17 cellular contexts compared by ENCODE assay signal in the genomic region with DNA sequence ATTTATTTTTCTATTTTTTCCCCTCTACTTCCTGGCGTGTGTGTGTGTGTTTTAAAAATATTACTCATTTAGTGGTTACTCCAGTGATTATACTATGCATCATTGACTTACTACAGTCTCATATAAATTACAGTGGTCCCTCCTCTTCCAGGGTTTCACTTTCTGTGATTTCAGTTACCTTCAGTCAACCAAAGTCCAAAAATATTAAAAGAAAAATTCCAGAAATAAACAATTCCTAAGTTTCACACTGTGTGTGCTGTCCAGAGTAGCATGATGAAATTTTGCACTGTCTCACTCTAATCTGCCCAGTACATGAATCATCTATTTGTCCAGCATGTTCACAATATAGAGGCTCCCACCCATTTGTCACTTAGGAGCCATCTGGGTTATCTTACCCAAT. TPM values are rescaled to one million over a fixed set of nuclear protein-coding genes. Genes with fewer than 3 reads are reported as not detected.
DNase-seq lines count a peak whose midpoint lies in the region; ATAC-seq, FAIRE-seq and TF ChIP-seq lines count a peak whose summit lies in the region.
"Had no signal": no experiment of that assay in that cellular context is flagged by ENCODE, and none has a peak within 500 bp of the region (broad histone marks: within the 10 kb centered on the region; RNA-seq: fewer than 3 reads in every experiment).

No MANE protein-coding gene starts in this region.

- no peak overlapping the region for H3K4me3 Mint-ChIP-seq in T-helper 2 cell treated with Interferon-gamma antibody and Interleukin-4, amounts not matched to agents 5 μg/mL and 100 μg/mL, for 36 hours
- no peak overlapping the region for H3K4me3 Mint-ChIP-seq in stimulated activated memory B cell treated with anti-CD40 and anti-IgM and Interleukin-4, amounts not matched to agents 10 μg/mL and 1 μg/mL and 100 μg/mL, for 72 hours
- H3K4me3 Mint-ChIP-seq: activated T-cell treated with anti-CD3 and anti-CD28 coated beads, Interleukin-2, amount 50 U/mL, for 24 hours; neural progenitor cell had no signal

- POLR2A ChIA-PET in K562 (lab: Yijun Ruan, JAX) = no interaction called here

- no peak for FAIRE-seq in K562 (lab: Jason Lieb, UNC)

- no peak overlapping the region for H2AFZ ChIP-seq in K562 (ENCODE audit: low read depth, low read length)
- H2AFZ ChIP-seq: neural progenitor cell had no signal

- TF ChIP-seq RAD21 in K562 (CRISPR knock-in tag; conservative IDR thresholded peaks at IDR 0.05 in 1 of 2, IDR thresholded peaks at IDR 0.05 in 1 of 2) = no peak

- peak; percentile 52; the same call in 2 of the 3 replicates for ATAC-seq in K562
- ATAC-seq in stimulated activated memory B cell treated with anti-CD40 and anti-IgM and Interleukin-4, amounts not matched to agents 10 μg/mL and 1 μg/mL and 100 μg/mL, for 72 hours = no peak
- ATAC-seq: gastrocnemius medialis had no signal

- H3K9me3 Mint-ChIP-seq in T-helper 2 cell treated with Interferon-gamma antibody and Interleukin-4, amounts not matched to agents 5 μg/mL and 100 μg/mL, for 36 hours = no peaks in the 10 kb centered on the region
- H3K9me3 Mint-ChIP-seq in stimulated activated memory B cell treated with anti-CD40 and anti-IgM and Interleukin-4, amounts not matched to agents 10 μg/mL and 1 μg/mL and 100 μg/mL, for 72 hours = peaks cover 3% of the 10 kb centered on the region
- H3K9me3 Mint-ChIP-seq: neural progenitor cell had no signal

- H3K9me1 ChIP-seq in K562 (ENCODE audit: control insufficient read depth, insufficient read depth, low read length) = no peaks in the 10 kb centered on the region

- H3K79me2 ChIP-seq in K562 (ENCODE audit: control insufficient read depth, insufficient read depth, low read length) = no peaks in the 10 kb centered on the region

- TF ChIP-seq CTCF in AG09319 (IDR thresholded peaks at IDR 0.05; ENCODE audit: low read depth, low read length) (no peak), K562 (IDR thresholded peaks at IDR 0.05 in 2 of 3, conservative IDR thresholded peaks at IDR 0.05 in 1 of 3; ENCODE audit: insufficient read depth in 2 of 3, low read depth in 1 of 3, low read length in 3 of 3) (no peak)

- H3K4me3 ChIP-seq in K562 = no peak overlapping the region
- H3K4me3 ChIP-seq: cardiac muscle cell, gastrocnemius medialis, neural progenitor cell had no signal

- CTCF ChIA-PET in K562 (lab: Yijun Ruan, JAX; ENCODE audit: low intra/inter-chr PET ratio) = no interaction called here

- WGBS in K562 (ENCODE audit: insufficient coverage, low coverage, missing lambda C conversion rate) = 0% methylated on average over 1 of the region's 1 CpG

- no peaks in the 10 kb centered on the region for H3K4me1 ChIP-seq in K562 (replicated peaks in 1 of 2; ENCODE audit: control insufficient read depth in 2 of 2, insufficient read depth in 2 of 2, low read length in 2 of 2)
- H3K4me1 ChIP-seq: neural progenitor cell had no signal

- BruUV-seq in K562 (replicated peaks; lab: Mats Ljungman, UMichigan) = no TSS peak

- H3K9me3 ChIP-seq in K562 (replicated peaks; ENCODE audit: control insufficient read depth, insufficient read depth, low read depth, low read length) = no peaks in the 10 kb centered on the region
- H3K9me3 ChIP-seq: gastrocnemius medialis had no signal

- H3K4me1 Mint-ChIP-seq in T-helper 2 cell treated with Interferon-gamma antibody and Interleukin-4, amounts not matched to agents 5 μg/mL and 100 μg/mL, for 36 hours (ENCODE audit: low read depth) = no peaks in the 10 kb centered on the region
- H3K4me1 Mint-ChIP-seq in stimulated activated memory B cell treated with anti-CD40 and anti-IgM and Interleukin-4, amounts not matched to agents 10 μg/mL and 1 μg/mL and 100 μg/mL, for 72 hours = peaks cover 5% of the 10 kb centered on the region

- TF ChIP-seq POLR2A in K562 (conservative IDR thresholded peaks at IDR 0.05) = no peak

- H3K27ac Mint-ChIP-seq in T-helper 2 cell treated with Interferon-gamma antibody and Interleukin-4, amounts not matched to agents 5 μg/mL and 100 μg/mL, for 36 hours = no peak overlapping the region
- H3K27ac Mint-ChIP-seq in stimulated activated memory B cell treated with anti-CD40 and anti-IgM and Interleukin-4, amounts not matched to agents 10 μg/mL and 1 μg/mL and 100 μg/mL, for 72 hours = no peak overlapping the region
- H3K27ac Mint-ChIP-seq: activated T-cell treated with anti-CD3 and anti-CD28 coated beads, Interleukin-2, amount 50 U/mL, for 24 hours; neural progenitor cell had no signal

- no peaks in the 10 kb centered on the region for H3K36me3 ChIP-seq in K562 (ENCODE audit: control insufficient read depth, insufficient read depth, low read length)
- H3K36me3 ChIP-seq: cardiac muscle cell, gastrocnemius medialis, neural progenitor cell had no signal

- H3K27me3 Mint-ChIP-seq in T-helper 2 cell treated with Interferon-gamma antibody and Interleukin-4, amounts not matched to agents 5 μg/mL and 100 μg/mL, for 36 hours (ENCODE audit: low read depth) = peaks cover 23% of the 10 kb centered on the region
- H3K27me3 Mint-ChIP-seq in stimulated activated memory B cell treated with anti-CD40 and anti-IgM and Interleukin-4, amounts not matched to agents 10 μg/mL and 1 μg/mL and 100 μg/mL, for 72 hours = peaks cover 29% of the 10 kb centered on the region

- H4K20me1 ChIP-seq in K562 (replicated peaks; ENCODE audit: control insufficient read depth, insufficient read depth, low read length) = no peaks in the 10 kb centered on the region

- H3K27me3 ChIP-seq in K562 (ENCODE audit: control insufficient read depth in 2 of 2, insufficient read depth in 2 of 2, low read length in 2 of 2) = no peaks in the 10 kb centered on the region; a peak in 1 of 5 replicates
- H3K27me3 ChIP-seq: cardiac muscle cell, gastrocnemius medialis, neural progenitor cell had no signal

- H3K36me3 Mint-ChIP-seq in T-helper 2 cell treated with Interferon-gamma antibody and Interleukin-4, amounts not matched to agents 5 μg/mL and 100 μg/mL, for 36 hours (ENCODE audit: low read depth) = no peaks in the 10 kb centered on the region
- no peaks in the 10 kb centered on the region for H3K36me3 Mint-ChIP-seq in stimulated activated memory B cell treated with anti-CD40 and anti-IgM and Interleukin-4, amounts not matched to agents 10 μg/mL and 1 μg/mL and 100 μg/mL, for 72 hours
- H3K36me3 Mint-ChIP-seq: neural progenitor cell had no signal

- no peak for TF ChIP-seq EP300 in K562 (IDR thresholded peaks at IDR 0.05; ENCODE audit: low read length)

- in situ Hi-C loops in K562 (cut with MboI) = no loop called here

- H3K4me2 ChIP-seq in K562 (ENCODE audit: insufficient read depth, low read length) = no peak overlapping the region
- H3K4me2 ChIP-seq: neural progenitor cell had no signal

- H3K9ac ChIP-seq in K562 (ENCODE audit: insufficient read depth in 1 of 2, low read depth in 2 of 2, low read length in 2 of 2) = no peak overlapping the region
- H3K9ac ChIP-seq: neural progenitor cell had no signal

- intact Hi-C loops in K562 (cut with micrococcal nuclease) = no loop called here

- no peak overlapping the region for H3K27ac ChIP-seq in K562 (ENCODE audit: extremely low read depth, low read depth, low read length)
- H3K27ac ChIP-seq: C4-2B, cardiac muscle cell, gastrocnemius medialis, neural progenitor cell had no signal

- DNase-seq in AG09319 (ENCODE audit: extremely low read depth, low read depth) = peak; percentile 30
- peak; percentile 57 for DNase-seq in M059J (ENCODE audit: low read depth)
- DNase-seq in K562 (ENCODE audit: extremely low read depth in 1 of 4, low spot score in 3 of 4) = no peak
- DNase-seq in kidney tubule cell (ENCODE audit: low spot score) = peak; percentile 56
- DNase-seq in activated T-cell treated with anti-CD3 and anti-CD28 coated beads, Interleukin-2, amount 50 U/mL, for 1 hour = no peak
- DNase-seq in T-helper 2 cell treated with Interferon-gamma antibody and Interleukin-4, amounts not matched to agents 5 μg/mL and 100 μg/mL, for 36 hours (ENCODE audit: low spot score) = no peak
- no peak for DNase-seq in stimulated activated CD4-positive, alpha-beta T cell treated with anti-CD3 and anti-CD28 coated beads, Interleukin-4, amount 100 ng/mL, for 24 hours
- DNase-seq: activated CD4-positive, CD25-positive, alpha-beta regulatory T cell; activated T-cell treated with anti-CD3 and anti-CD28 coated beads, Interleukin-2, amount 50 U/mL, for 24 hours; gastrocnemius medialis; NCI-H524; SIG-M5; stimulated activated CD8-positive, alpha-beta memory T cell treated with anti-CD3 and anti-CD28 coated beads, Interleukin-4, amount 100 ng/mL, for 48 hours had no signal

TF ChIP-seq in K562, 482 proteins besides CTCF, POLR2A, EP300 and RAD21 (continues in another document):
- TF ChIP-seq ZKSCAN3 (CRISPR knock-in tag; IDR thresholded peaks at IDR 0.05) (no peak), TRIM24 (IDR thresholded peaks at IDR 0.05) (0 out of 4 replicates have a peak, but pooled peaks of 1 of the 2 experiments have one; percentile 16), CREM (IDR thresholded peaks at IDR 0.05; ENCODE audit: low read depth) (no peak), FOSL1 (tag; conservative IDR thresholded peaks at IDR 0.05) (peak; percentile 82)
- TF ChIP-seq, protein P1, sequence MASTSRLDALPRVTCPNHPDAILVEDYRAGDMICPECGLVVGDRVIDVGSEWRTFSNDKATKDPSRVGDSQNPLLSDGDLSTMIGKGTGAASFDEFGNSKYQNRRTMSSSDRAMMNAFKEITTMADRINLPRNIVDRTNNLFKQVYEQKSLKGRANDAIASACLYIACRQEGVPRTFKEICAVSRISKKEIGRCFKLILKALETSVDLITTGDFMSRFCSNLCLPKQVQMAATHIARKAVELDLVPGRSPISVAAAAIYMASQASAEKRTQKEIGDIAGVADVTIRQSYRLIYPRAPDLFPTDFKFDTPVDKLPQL (IDR thresholded peaks at IDR 0.05; ENCODE audit: extremely low read depth, insufficient read length) = no peak

RNA-seq across cellular contexts. Expression of a gene that starts 47.4 kb away (rescaled TPM):
- 2.5 and 4.8 TPM in 2 replicates for total RNA-seq in M059J (2014; rRNA removed; shearing (Covaris generic))
- 0.65 and 3.1 TPM in 2 replicates for total RNA-seq in K562 (2011; cell fraction: chromatin; rRNA removed; ENCODE audit: low replicate concordance)
- total RNA-seq in K562 (2011; cell fraction: nucleolus; rRNA removed) = 0.50 and 0.66 TPM in 2 replicates
- total RNA-seq in K562 (2011; cell fraction: nucleoplasm; rRNA removed) = 1.3 and 2.4 TPM in 2 replicates
- total RNA-seq in K562 (2014; rRNA removed) = 7.4 and 8.5 TPM in 2 replicates
- 13.7 and 16.4 TPM in 2 replicates for total RNA-seq in K562 (2014; rRNA removed; fragmentation: Illumina TruSeq; extraction: Trizol)
- 14.0 and 15.2 TPM in 2 replicates for total RNA-seq in K562 (2015; rRNA removed; fragmentation: Illumina TruSeq; extraction: Trizol)
- 5.6 and 6.2 TPM in 2 replicates for total RNA-seq in K562 (2021)
- polyA plus RNA-seq in K562 (2011; rRNA removed) = 2.7 and 3.4 TPM in 2 replicates
- polyA plus RNA-seq in K562 (2011; cell fraction: cytosol; rRNA removed) = 1.2 TPM in 2 replicates
- polyA plus RNA-seq in K562 (2011; cell fraction: nucleus; rRNA removed) = 0.87 and 1.1 TPM in 2 replicates
- 5.6 and 6.2 TPM in 2 replicates for polyA plus RNA-seq in K562 (2012)
- 14.4 and 15.3 TPM in 2 replicates for polyA plus RNA-seq in K562 (2014; fragmentation: Illumina TruSeq; extraction: Trizol)
- polyA plus RNA-seq in K562 (2014; fragmentation: Nextera tagmentation; extraction: Ambion mirVana) = 1 to 10 TPM; 3.3 to 3.5 TPM
- polyA plus RNA-seq in K562 (2014; rRNA removed) = 7.9 and 9.9 TPM in 2 replicates
- 2.1 and 2.8 TPM in 2 replicates for polyA minus RNA-seq in K562 (2011; rRNA and poly(A)+ RNA removed)
- polyA minus RNA-seq in K562 (2011; cell fraction: cytosol; rRNA and poly(A)+ RNA removed) = 1.5 TPM in 2 replicates
- polyA minus RNA-seq in K562 (2011; cell fraction: nucleus; rRNA and poly(A)+ RNA removed) = 1.5 and 2.8 TPM in 2 replicates

Comparison
In these comparisons a context has a peak if more than half of its experiments do, and no peak if none do; other contexts are left out.
1. DNase-seq: peak in AG09319 (single experiment), M059J (single experiment) and kidney tubule cell (single experiment); none in K562 (0 of 4), activated T-cell treated with anti-CD3 and anti-CD28 coated beads, Interleukin-2, amount 50 U/mL, for 1 hour (single experiment), T-helper 2 cell treated with Interferon-gamma antibody and Interleukin-4, amounts not matched to agents 5 μg/mL and 100 μg/mL, for 36 hours (single experiment) and stimulated activated CD4-positive, alpha-beta T cell treated with anti-CD3 and anti-CD28 coated beads, Interleukin-4, amount 100 ng/mL, for 24 hours (single experiment).